Comparison of ENCODE assay signal across 19 cellular contexts in genomic region chr16:78375055-78375679, GRCh38.
"Had no signal": no experiment of that assay in that cellular context is flagged by ENCODE, and none has a peak within 500 bp of the region (broad histone marks: within the 10 kb centered on the region; RNA-seq: fewer than 3 reads in every experiment).

No MANE protein-coding gene starts in this region.

- H3K4me1 ChIP-seq: esophagus muscularis mucosa, gastroesophageal sphincter, pancreas had no signal

- FAIRE-seq: colon, keratinocyte, pancreas had no signal

- H3K36me3 ChIP-seq: esophagus muscularis mucosa, gastroesophageal sphincter, pancreas had no signal

- H3K27me3 ChIP-seq: esophagus muscularis mucosa, gastroesophageal sphincter, pancreas, testis had no signal

- H3K4me3 ChIP-seq: esophagus muscularis mucosa, gastroesophageal sphincter, pancreas, testis had no signal

- H3K27ac ChIP-seq: epithelial cell of prostate, esophagus muscularis mucosa, gastroesophageal sphincter, pancreas had no signal

- H3K9me3 ChIP-seq: gastroesophageal sphincter, pancreas, testis had no signal

- DNase-seq: cerebellar nuclear complex; effector memory CD8-positive, alpha-beta T cell; foreskin fibroblast; glutamatergic neuron; immature natural killer cell; mammary epithelial cell; naive B cell; occipital lobe; pancreas; retina; stimulated activated CD4-positive, alpha-beta T cell treated with anti-CD3 and anti-CD28 coated beads, Interleukin-4, amount 100 ng/mL, for 1 hour had no signal

- ATAC-seq: effector memory CD8-positive, alpha-beta T cell; gastroesophageal sphincter; left colon; pancreas; stimulated activated memory B cell treated with anti-CD40 and anti-IgM and Interleukin-4, amounts not matched to agents 10 μg/mL and 1 μg/mL and 100 μg/mL, for 72 hours had no signal
